19 cellular contexts compared by ENCODE assay signal in genomic region chr13:39419068-39419467, GRCh38.
DNase-seq lines count a peak whose midpoint lies in the region; ATAC-seq and TF ChIP-seq lines count a peak whose summit lies in the region.
"Had no signal": no experiment of that assay in that cellular context is flagged by ENCODE, and none has a peak within 500 bp of the region (broad histone marks: within the 10 kb centered on the region; RNA-seq: fewer than 3 reads in every experiment).

No MANE protein-coding gene starts in this region.

- peak overlapping the region; percentile 55 for H3K4ac ChIP-seq in mesendoderm (ENCODE audit: low read depth, low read length)

- H3K4me2 ChIP-seq in mesendoderm (ENCODE audit: low read length): no peak overlapping the region
- H3K4me2 ChIP-seq in Karpas-422 (ENCODE audit: low read depth, low read length, poor library complexity, severe bottlenecking): no peak overlapping the region
- H3K4me2 ChIP-seq: A549, KMS-11 had no signal

- H3K56ac ChIP-seq in mesendoderm (ENCODE audit: low read length): peak overlapping the region; percentile 37

- H3K79me1 ChIP-seq in mesendoderm (ENCODE audit: low read length): no peaks in the 10 kb centered on the region

- H3K27ac ChIP-seq in right atrium auricular region: peak overlapping the region in 1 of 2 donors; percentile 30
- peak overlapping the region; percentile 19 for H3K27ac ChIP-seq in angular gyrus (ENCODE audit: low read depth, low read length)
- no peak overlapping the region for H3K27ac ChIP-seq in mesendoderm (ENCODE audit: low read depth, low read length)
- no peak overlapping the region for H3K27ac ChIP-seq in Karpas-422 (ENCODE audit: low read length)
- H3K27ac ChIP-seq: A549, KMS-11 had no signal

- peak overlapping the region; percentile 84 for H3K18ac ChIP-seq in mesendoderm (ENCODE audit: low read length)

- H4K5ac ChIP-seq in mesendoderm (ENCODE audit: low read length): no peak overlapping the region

- peak overlapping the region; percentile 39 for H4K8ac ChIP-seq in mesendoderm (ENCODE audit: low read depth, low read length)

- H3K23ac ChIP-seq in mesendoderm (ENCODE audit: low read length): no peak overlapping the region

- H3K79me2 ChIP-seq in mesendoderm (ENCODE audit: control insufficient read depth, insufficient read depth, low read length) (no peaks in the 10 kb centered on the region), Karpas-422 (ENCODE audit: low read length) (no peaks in the 10 kb centered on the region)

- intact Hi-C loops in Right ventricle myocardium inferior (cut with DNase I) (loop anchor here (5.0 kb wide), 2 partner anchors 83 to 147 kb away; no protein-coding TSS in a partner anchor), sciatic nerve (cut with DNase I) (loop anchor here (10.0 kb wide), 1 partner anchor 186 kb away; the partner anchor contains the start of gene LHFPL6)

- no peak overlapping the region for H3K9ac ChIP-seq in mesendoderm (ENCODE audit: low read length)
- H3K9ac ChIP-seq in Karpas-422 (ENCODE audit: low read length): no peak overlapping the region
- H3K9ac ChIP-seq: KMS-11 had no signal

- no peaks in the 10 kb centered on the region for H3K9me3 ChIP-seq in right atrium auricular region
- H3K9me3 ChIP-seq in Karpas-422 (ENCODE audit: low read length): no peaks in the 10 kb centered on the region
- H3K9me3 ChIP-seq: A549, BE2C had no signal

- no peak for DNase-seq in Right ventricle myocardium inferior (ENCODE audit: missing footprints)
- DNase-seq in right atrium auricular region (ENCODE audit: low spot score): no peak
- no peak for DNase-seq in mesendoderm
- no peak for DNase-seq in sciatic nerve (ENCODE audit: low spot score)
- no peak for DNase-seq in Karpas-422
- DNase-seq in NCI-H510A (lab: John Stamatoyannopoulos, UW): no peak
- DNase-seq: BE2C; CD4-positive, CD25-positive, alpha-beta regulatory T cell; DMS79 treated with DMSO at 0.1 percent for 48 hours; HCEC 1CT; IMR-90; NCI-H1694 treated with DMSO at 0.1 percent for 48 hours; NCI-H226; NCI-H524 treated with DMSO at 0.1 percent for 48 hours had no signal

- H2AK5ac ChIP-seq in mesendoderm (ENCODE audit: low read length): no peak overlapping the region

- H3K27me3 ChIP-seq in right atrium auricular region (no peaks in the 10 kb centered on the region), mesendoderm (ENCODE audit: insufficient read depth, low read length, poor library complexity) (no peaks in the 10 kb centered on the region), Karpas-422 (ENCODE audit: low read length) (no peaks in the 10 kb centered on the region)

- H2AFZ ChIP-seq in Karpas-422 (ENCODE audit: low read length): no peak overlapping the region

- H3K4me3 ChIP-seq in right atrium auricular region (no peak overlapping the region), mesendoderm (ENCODE audit: low read length) (no peak overlapping the region), Karpas-422 (ENCODE audit: low read length) (no peak overlapping the region)
- H3K4me3 ChIP-seq: A549, GM12878 had no signal

- H3K36me3 ChIP-seq in right atrium auricular region (no peaks in the 10 kb centered on the region), mesendoderm (ENCODE audit: control insufficient read depth, insufficient read depth, low read length) (no peaks in the 10 kb centered on the region), Karpas-422 (ENCODE audit: insufficient read depth, low read length) (no peaks in the 10 kb centered on the region)
- H3K36me3 ChIP-seq: BE2C had no signal

- H2BK120ac ChIP-seq in mesendoderm (ENCODE audit: low read depth, low read length): no peak overlapping the region

- TF ChIP-seq CTCF in right atrium auricular region (IDR thresholded peaks at IDR 0.05): no peak

- no peaks in the 10 kb centered on the region for H4K20me1 ChIP-seq in Karpas-422 (ENCODE audit: insufficient read depth, low read depth, low read length)

- peak overlapping the region; percentile 41 for H2BK5ac ChIP-seq in mesendoderm (ENCODE audit: low read length)

- peak; percentile 32 for ATAC-seq in Right ventricle myocardium inferior
- ATAC-seq in sciatic nerve: peak; percentile 70
- ATAC-seq in esophagus mucosa: no peak
- ATAC-seq: A549, GM12878 had no signal

- peaks cover 0 to 41% of the 10 kb centered on the region in 2 donors for H3K4me1 ChIP-seq in right atrium auricular region
- peaks cover 8% of the 10 kb centered on the region for H3K4me1 ChIP-seq in mesendoderm (ENCODE audit: control insufficient read depth, low read depth, low read length)
- no peaks in the 10 kb centered on the region for H3K4me1 ChIP-seq in Karpas-422 (ENCODE audit: low read length)
- H3K4me1 ChIP-seq: A549, BE2C had no signal

- no peaks in the 10 kb centered on the region for H3K9me2 ChIP-seq in Karpas-422 (replicated peaks; ENCODE audit: insufficient read depth, low read length)

- no peak overlapping the region for H2BK15ac ChIP-seq in mesendoderm (replicated peaks; ENCODE audit: low read depth)
